22 cellular contexts compared by ENCODE assay signal in genomic region chr12:120700863-120701262, GRCh38. TPM values are rescaled to one million over a fixed set of nuclear protein-coding genes. Genes with fewer than 3 reads are reported as not detected.
DNase-seq lines count a peak whose midpoint lies in the region; ATAC-seq and TF ChIP-seq lines count a peak whose summit lies in the region.
"Had no signal": no experiment of that assay in that cellular context is flagged by ENCODE, and none has a peak within 500 bp of the region (broad histone marks: within the 10 kb centered on the region; RNA-seq: fewer than 3 reads in every experiment).

No MANE protein-coding gene starts in this region.

- no peak overlapping the region for H3K4me3 Mint-ChIP-seq in activated naive CD4-positive, alpha-beta T cell treated with anti-CD3 and anti-CD28 coated beads, Interleukin-2, amount 10 ng/mL, durations not matched to agents 7 days and 5 days
- no peak overlapping the region for H3K4me3 Mint-ChIP-seq in activated T-helper 17 cell treated with anti-CD3 and anti-CD28 coated beads, Interleukin-2, amount 50 U/mL, for 72 hours
- no peak overlapping the region for H3K4me3 Mint-ChIP-seq in stimulated activated effector memory CD8-positive, alpha-beta T cell treated with anti-CD3 and anti-CD28 coated beads, Interleukin-12 subunit alpha, Interleukin-12 subunit beta, amount 100 ng/mL, for 72 hours
- H3K4me3 Mint-ChIP-seq: activated CD4-positive, alpha-beta memory T cell treated with anti-CD3 and anti-CD28 coated beads for 36 hours; stimulated activated naive CD8-positive, alpha-beta T cell treated with anti-CD3 and anti-CD28 coated beads, Interleukin-15, Interleukin-2, amounts not matched to agents 100 ng/mL and 50 ng/mL, for 24 hours had no signal

- H3K9me3 Mint-ChIP-seq in activated naive CD4-positive, alpha-beta T cell treated with anti-CD3 and anti-CD28 coated beads, Interleukin-2, amount 10 ng/mL, durations not matched to agents 7 days and 5 days, result no peaks in the 10 kb centered on the region
- no peaks in the 10 kb centered on the region for H3K9me3 Mint-ChIP-seq in activated T-helper 17 cell treated with anti-CD3 and anti-CD28 coated beads, Interleukin-2, amount 50 U/mL, for 72 hours
- no peaks in the 10 kb centered on the region for H3K9me3 Mint-ChIP-seq in stimulated activated effector memory CD8-positive, alpha-beta T cell treated with anti-CD3 and anti-CD28 coated beads, Interleukin-12 subunit alpha, Interleukin-12 subunit beta, amount 100 ng/mL, for 72 hours
- H3K9me3 Mint-ChIP-seq: activated CD4-positive, alpha-beta memory T cell treated with anti-CD3 and anti-CD28 coated beads for 36 hours; stimulated activated naive CD8-positive, alpha-beta T cell treated with anti-CD3 and anti-CD28 coated beads, Interleukin-15, Interleukin-2, amounts not matched to agents 100 ng/mL and 50 ng/mL, for 24 hours had no signal

- H3K27me3 Mint-ChIP-seq in activated naive CD4-positive, alpha-beta T cell treated with anti-CD3 and anti-CD28 coated beads, Interleukin-2, amount 10 ng/mL, durations not matched to agents 7 days and 5 days, result no peaks in the 10 kb centered on the region
- H3K27me3 Mint-ChIP-seq in activated T-helper 17 cell treated with anti-CD3 and anti-CD28 coated beads, Interleukin-2, amount 50 U/mL, for 72 hours, result no peaks in the 10 kb centered on the region
- H3K27me3 Mint-ChIP-seq: activated CD4-positive, alpha-beta memory T cell treated with anti-CD3 and anti-CD28 coated beads for 36 hours; stimulated activated naive CD8-positive, alpha-beta T cell treated with anti-CD3 and anti-CD28 coated beads, Interleukin-15, Interleukin-2, amounts not matched to agents 100 ng/mL and 50 ng/mL, for 24 hours had no signal

- DNase-seq in activated naive CD4-positive, alpha-beta T cell treated with anti-CD3 and anti-CD28 coated beads, Interleukin-2, amount 10 ng/mL, durations not matched to agents 7 days and 5 days, result no peak
- DNase-seq in activated naive CD4-positive, alpha-beta T cell (lab: John Stamatoyannopoulos, UW), result no peak
- DNase-seq in right atrium auricular region (ENCODE audit: low spot score) (no peak), colonic mucosa (no peak)
- DNase-seq in stimulated activated effector memory CD8-positive, alpha-beta T cell treated with anti-CD3 and anti-CD28 coated beads, Interleukin-12 subunit alpha, Interleukin-12 subunit beta, amount 100 ng/mL, for 72 hours (ENCODE audit: low spot score in 2 of 2), result no peak
- DNase-seq: 8988T; activated CD4-positive, alpha-beta memory T cell treated with anti-CD3 and anti-CD28 coated beads for 36 hours; activated CD4-positive, CD25-positive, alpha-beta regulatory T cell treated with anti-CD3 and anti-CD28 coated beads, Interleukin-2, amount 50 U/mL, for 72 hours; activated gamma-delta T cell; effector CD8-positive, alpha-beta T cell; erythroblast; NCI-H1092; NCI-H187; NCI-H2171 treated with DMSO at 0.1 percent for 48 hours; NCI-H526 treated with DMSO at 0.1 percent for 48 hours; T-helper 1 cell had no signal

- intact Hi-C loops in colonic mucosa (cut with DNase I), result no loop called here

- no peak overlapping the region for H3K9ac ChIP-seq in colonic mucosa (ENCODE audit: low read depth in 2 of 2, low read length in 2 of 2)

- H3K36me3 ChIP-seq in right atrium auricular region, result peaks cover 63% of the 10 kb centered on the region
- peaks cover 4% of the 10 kb centered on the region for H3K36me3 ChIP-seq in colonic mucosa

- H3K27me3 ChIP-seq in right atrium auricular region (no peaks in the 10 kb centered on the region), colonic mucosa (no peaks in the 10 kb centered on the region)
- H3K27me3 ChIP-seq: body of pancreas, tibial nerve had no signal

- peak overlapping the region; percentile 38 for H3K27ac Mint-ChIP-seq in activated naive CD4-positive, alpha-beta T cell treated with anti-CD3 and anti-CD28 coated beads, Interleukin-2, amount 10 ng/mL, durations not matched to agents 7 days and 5 days
- peak overlapping the region; percentile 60 for H3K27ac Mint-ChIP-seq in activated T-helper 17 cell treated with anti-CD3 and anti-CD28 coated beads, Interleukin-2, amount 50 U/mL, for 72 hours
- peak overlapping the region; percentile 79 for H3K27ac Mint-ChIP-seq in stimulated activated effector memory CD8-positive, alpha-beta T cell treated with anti-CD3 and anti-CD28 coated beads, Interleukin-12 subunit alpha, Interleukin-12 subunit beta, amount 100 ng/mL, for 72 hours
- H3K27ac Mint-ChIP-seq: activated CD4-positive, alpha-beta memory T cell treated with anti-CD3 and anti-CD28 coated beads for 36 hours; stimulated activated naive CD8-positive, alpha-beta T cell treated with anti-CD3 and anti-CD28 coated beads, Interleukin-15, Interleukin-2, amounts not matched to agents 100 ng/mL and 50 ng/mL, for 24 hours had no signal

- peaks cover 46% of the 10 kb centered on the region for H3K36me3 Mint-ChIP-seq in activated naive CD4-positive, alpha-beta T cell treated with anti-CD3 and anti-CD28 coated beads, Interleukin-2, amount 10 ng/mL, durations not matched to agents 7 days and 5 days
- peaks cover 72% of the 10 kb centered on the region for H3K36me3 Mint-ChIP-seq in activated T-helper 17 cell treated with anti-CD3 and anti-CD28 coated beads, Interleukin-2, amount 50 U/mL, for 72 hours (ENCODE audit: low read depth)
- H3K36me3 Mint-ChIP-seq in stimulated activated effector memory CD8-positive, alpha-beta T cell treated with anti-CD3 and anti-CD28 coated beads, Interleukin-12 subunit alpha, Interleukin-12 subunit beta, amount 100 ng/mL, for 72 hours, result peaks cover 68% of the 10 kb centered on the region

- ATAC-seq in activated T-helper 17 cell treated with anti-CD3 and anti-CD28 coated beads, Interleukin-2, amount 50 U/mL, for 72 hours (replicated peaks), result no peak
- no peak for ATAC-seq in stimulated activated effector memory CD8-positive, alpha-beta T cell treated with anti-CD3 and anti-CD28 coated beads, Interleukin-12 subunit alpha, Interleukin-12 subunit beta, amount 100 ng/mL, for 72 hours
- ATAC-seq in HG03565 (IDR thresholded peaks at IDR 0.05; ENCODE audit: unreplicated experiment) (no peak), GM19351 (IDR thresholded peaks at IDR 0.05; ENCODE audit: unreplicated experiment) (no peak)
- ATAC-seq: body of pancreas had no signal

- H3K4me1 Mint-ChIP-seq in activated naive CD4-positive, alpha-beta T cell treated with anti-CD3 and anti-CD28 coated beads, Interleukin-2, amount 10 ng/mL, durations not matched to agents 7 days and 5 days, result peaks cover 5% of the 10 kb centered on the region
- H3K4me1 Mint-ChIP-seq in activated T-helper 17 cell treated with anti-CD3 and anti-CD28 coated beads, Interleukin-2, amount 50 U/mL, for 72 hours, result no peaks in the 10 kb centered on the region
- no peaks in the 10 kb centered on the region for H3K4me1 Mint-ChIP-seq in stimulated activated effector memory CD8-positive, alpha-beta T cell treated with anti-CD3 and anti-CD28 coated beads, Interleukin-12 subunit alpha, Interleukin-12 subunit beta, amount 100 ng/mL, for 72 hours

- H3K4me3 ChIP-seq in right atrium auricular region (no peak overlapping the region), colonic mucosa (no peak overlapping the region)
- H3K4me3 ChIP-seq: body of pancreas, tibial nerve had no signal

- TF ChIP-seq CTCF in right atrium auricular region (IDR thresholded peaks at IDR 0.05) (no peak), colonic mucosa (IDR thresholded peaks at IDR 0.05) (no peak)

- H3K9me3 ChIP-seq in right atrium auricular region (no peaks in the 10 kb centered on the region), colonic mucosa (no peaks in the 10 kb centered on the region)
- H3K9me3 ChIP-seq: body of pancreas, tibial nerve had no signal

- H3K4me1 ChIP-seq in right atrium auricular region (peaks cover 0 to 82% of the 10 kb centered on the region in 2 donors), colonic mucosa (no peaks in the 10 kb centered on the region)
- H3K4me1 ChIP-seq: tibial nerve had no signal

- H3K27ac ChIP-seq in right atrium auricular region (peak overlapping the region; percentile 61 to 82), colonic mucosa (no peak overlapping the region)
- H3K27ac ChIP-seq: body of pancreas, tibial nerve had no signal

- CTCF ChIA-PET in activated naive CD4-positive, alpha-beta T cell treated with anti-CD3 and anti-CD28 coated beads, Interleukin-2, amount 10 ng/mL, durations not matched to agents 7 days and 5 days (lab: Charles Lee), result interaction anchor here (1.3 to 5.8 kb wide), 3 partner anchors 9 to 53 kb away, joined by 3 to 31 read pairs (median 6); partner anchors contain the start of gene UNC119B

RNA-seq across cellular contexts. Expression of gene UNC119B, which starts 9.4 kb away (rescaled TPM):
- total RNA-seq in activated T-helper 17 cell treated with anti-CD3 and anti-CD28 coated beads, Interleukin-2, amount 50 U/mL, for 72 hours, result 10 to 100 TPM; 23.8 to 31.1 TPM
- total RNA-seq in right atrium auricular region, result 10 to 100 TPM in 1 of 2 donors, 1 to 10 TPM in 1; 8.9 to 13.1 TPM
- 10 to 100 TPM; 22.7 to 28.3 TPM for total RNA-seq in colonic mucosa

RNA-seq across cellular contexts. Expression of gene MLEC, which starts 13.9 kb away (rescaled TPM):
- 10 to 100 TPM; 58.6 to 90.5 TPM for total RNA-seq in activated T-helper 17 cell treated with anti-CD3 and anti-CD28 coated beads, Interleukin-2, amount 50 U/mL, for 72 hours
- total RNA-seq in right atrium auricular region (100 to 1,000 TPM in 1 of 2 donors, 10 to 100 TPM in 1; 89.7 to 179 TPM), colonic mucosa (100 to 1,000 TPM; 331 to 500 TPM)

RNA-seq across cellular contexts. Expression of gene ACADS, which starts 24.8 kb away (rescaled TPM):
- 10 to 100 TPM; 13.2 to 16.2 TPM for total RNA-seq in activated T-helper 17 cell treated with anti-CD3 and anti-CD28 coated beads, Interleukin-2, amount 50 U/mL, for 72 hours
- total RNA-seq in right atrium auricular region, result 10 to 100 TPM; 58.6 to 92.6 TPM
- 100 to 1,000 TPM in 1 of 2 donors, 10 to 100 TPM in 1; 86.0 to 202 TPM for total RNA-seq in colonic mucosa
